Comparison of ENCODE assay signal across 9 cellular contexts in the genomic region with DNA sequence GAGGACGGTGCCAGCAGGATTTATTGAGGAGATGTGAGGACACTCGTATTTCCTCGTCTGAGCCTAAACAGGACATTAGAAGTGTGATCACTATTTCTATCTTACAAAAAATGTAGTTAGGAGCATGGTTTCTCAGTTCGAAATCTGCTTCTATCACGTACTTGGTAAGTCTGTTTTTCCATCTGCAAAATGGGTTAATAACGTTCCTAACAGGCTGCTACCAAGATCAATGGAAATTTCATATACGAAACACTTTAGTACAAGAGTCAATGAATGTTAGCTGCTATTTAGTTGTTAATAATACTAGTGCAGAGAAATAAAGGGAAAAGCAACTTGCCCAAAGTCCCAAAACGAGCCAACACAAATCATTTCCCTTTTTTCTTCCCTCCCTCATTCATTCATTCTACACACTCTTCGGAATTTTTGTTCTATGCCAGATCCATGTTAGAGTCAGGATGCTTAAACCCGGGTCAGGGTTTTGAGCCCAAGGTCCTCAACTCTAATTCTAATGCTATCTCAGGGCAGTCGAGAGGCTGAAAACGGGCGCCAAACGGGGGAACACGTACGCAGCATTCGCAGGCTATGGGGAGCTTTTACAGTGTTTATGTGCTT. TPM values are rescaled to one million over a fixed set of nuclear protein-coding genes. Genes with fewer than 3 reads are reported as not detected.
DNase-seq lines count a peak whose midpoint lies in the region; ATAC-seq and TF ChIP-seq lines count a peak whose summit lies in the region.
"Had no signal": no experiment of that assay in that cellular context is flagged by ENCODE, and none has a peak within 500 bp of the region (broad histone marks: within the 10 kb centered on the region; RNA-seq: fewer than 3 reads in every experiment).

No MANE protein-coding gene starts in this region.

- peak overlapping the region; percentile 77 for H3K4me2 ChIP-seq in SU-DHL-6 (ENCODE audit: low read depth, low read length, poor library complexity, severe bottlenecking)

- no peak overlapping the region for H3K27ac Mint-ChIP-seq in activated naive CD8-positive, alpha-beta T cell treated with anti-CD3 and anti-CD28 coated beads, Interleukin-2, amount 50 U/mL, for 24 hours
- H3K27ac Mint-ChIP-seq: activated naive CD8-positive, alpha-beta T cell had no signal

- TF ChIP-seq POLR2A in spleen (IDR thresholded peaks at IDR 0.05) = no peak

- H3K36me3 ChIP-seq in SU-DHL-6 (ENCODE audit: low read length) (no peaks in the 10 kb centered on the region; the same call in 1 of the 2 replicates), iPS DF 6.9 (ENCODE audit: control insufficient read depth, insufficient read depth, low read length) (peaks cover 16% of the 10 kb centered on the region), spleen (peaks cover 2 to 42% (median 27%) of the 10 kb centered on the region in 6 donors)

- H3K4me1 Mint-ChIP-seq in activated naive CD8-positive, alpha-beta T cell treated with anti-CD3 and anti-CD28 coated beads, Interleukin-2, amount 50 U/mL, for 24 hours = peaks cover 31% of the 10 kb centered on the region

- peak overlapping the region; percentile 61 for H2AFZ ChIP-seq in SU-DHL-6 (ENCODE audit: low read depth, low read length, severe bottlenecking)

- H3K79me2 ChIP-seq in SU-DHL-6 (ENCODE audit: insufficient read depth, low read length) = peaks cover 81% of the 10 kb centered on the region

- no peaks in the 10 kb centered on the region for H3K27me3 ChIP-seq in SU-DHL-6 (ENCODE audit: low read length)
- no peaks in the 10 kb centered on the region for H3K27me3 ChIP-seq in iPS DF 6.9 (ENCODE audit: control insufficient read depth, insufficient read depth, low read length)
- H3K27me3 ChIP-seq in spleen (replicated peaks in 1 of 7) = no peaks in the 10 kb centered on the region

- H3K27ac ChIP-seq in SU-DHL-6 (ENCODE audit: low read depth, low read length) = peak overlapping the region; percentile 66
- no peak overlapping the region for H3K27ac ChIP-seq in iPS DF 6.9 (ENCODE audit: low read length)
- H3K27ac ChIP-seq in spleen = peak overlapping the region; percentile 75 to 96 (median 92)

- DNase-seq in iPS DF 6.9 (ENCODE audit: low read depth, low spot score) (no peak), spleen (no peak), NCI-H524 treated with DMSO at 0.1 percent for 48 hours (lab: John Stamatoyannopoulos, UW) (no peak), NCI-H1048 (lab: John Stamatoyannopoulos, UW) (no peak), T-helper 9 cell (no peak)
- DNase-seq in activated naive CD8-positive, alpha-beta T cell treated with anti-CD3 and anti-CD28 coated beads, Interleukin-2, amount 50 U/mL, for 24 hours = no peak

- TF ChIP-seq CTCF in SU-DHL-6 (IDR thresholded peaks at IDR 0.05; ENCODE audit: insufficient read depth, low read length, poor library complexity, severe bottlenecking) (no peak), spleen (IDR thresholded peaks at IDR 0.05 in 8 of 11, conservative IDR thresholded peaks at IDR 0.05 in 3 of 11) (no peak)

- H3K27me3 Mint-ChIP-seq in activated naive CD8-positive, alpha-beta T cell treated with anti-CD3 and anti-CD28 coated beads, Interleukin-2, amount 50 U/mL, for 24 hours = no peaks in the 10 kb centered on the region
- H3K27me3 Mint-ChIP-seq: activated naive CD8-positive, alpha-beta T cell had no signal

- H3K36me3 Mint-ChIP-seq in activated naive CD8-positive, alpha-beta T cell treated with anti-CD3 and anti-CD28 coated beads, Interleukin-2, amount 50 U/mL, for 24 hours (ENCODE audit: low read depth) = peaks cover 32% of the 10 kb centered on the region

- H3K9me2 ChIP-seq in SU-DHL-6 (replicated peaks; ENCODE audit: insufficient read depth, low read length) = no peaks in the 10 kb centered on the region

- H3K4me1 ChIP-seq in iPS DF 6.9 (ENCODE audit: control insufficient read depth, insufficient read depth, low read length) (no peaks in the 10 kb centered on the region), spleen (peaks cover 13 to 68% (median 47%) of the 10 kb centered on the region in 6 donors)

- WGBS in iPS DF 6.9 (ENCODE audit: insufficient coverage, insufficient read length) = no CpG with 5 or more reads among the region's 17 CpGs
- WGBS in spleen, 5 donors = 12 to 18% (median 15%) methylated on average over 17 of the region's 17 CpGs

- H3F3A ChIP-seq in SU-DHL-6 (ENCODE audit: insufficient read depth) = no peaks in the 10 kb centered on the region

- no peaks in the 10 kb centered on the region for H3K9me3 Mint-ChIP-seq in activated naive CD8-positive, alpha-beta T cell treated with anti-CD3 and anti-CD28 coated beads, Interleukin-2, amount 50 U/mL, for 24 hours

- H3K9me3 ChIP-seq in SU-DHL-6 (ENCODE audit: insufficient read depth, low read length) (no peaks in the 10 kb centered on the region), iPS DF 6.9 (ENCODE audit: control insufficient read depth, insufficient read depth, low read length) (no peaks in the 10 kb centered on the region), spleen (no peaks in the 10 kb centered on the region)

- peak; percentile 8 for ATAC-seq in GM21526 (IDR thresholded peaks at IDR 0.05; ENCODE audit: low FRiP score, unreplicated experiment)
- no peak for ATAC-seq in activated naive CD8-positive, alpha-beta T cell treated with anti-CD3 and anti-CD28 coated beads, Interleukin-2, amount 50 U/mL, for 24 hours

- H3K4me3 ChIP-seq in SU-DHL-6 (ENCODE audit: insufficient read depth, low read length, poor library complexity, severe bottlenecking) = peak overlapping the region; percentile 86
- peak overlapping the region; percentile 80 for H3K4me3 ChIP-seq in iPS DF 6.9 (ENCODE audit: low read length)
- peak overlapping the region; percentile 79 to 99 (median 90) for H3K4me3 ChIP-seq in spleen

- H4K20me1 ChIP-seq in SU-DHL-6 (ENCODE audit: low read depth, low read length) = no peaks in the 10 kb centered on the region

- H3K9ac ChIP-seq in SU-DHL-6 (ENCODE audit: low read length) = peak overlapping the region; percentile 92

- intact Hi-C loops in spleen (cut with DNase I; ENCODE audit: low total_unique reads) = no loop called here

- no peak overlapping the region for H3K4me3 Mint-ChIP-seq in activated naive CD8-positive, alpha-beta T cell treated with anti-CD3 and anti-CD28 coated beads, Interleukin-2, amount 50 U/mL, for 24 hours
- H3K4me3 Mint-ChIP-seq: activated naive CD8-positive, alpha-beta T cell had no signal

RNA-seq across cellular contexts. Expression of a gene that starts 0.6 kb away (rescaled TPM):
- 10 to 100 TPM; 38.8 to 53.0 (median 44.8) TPM for total RNA-seq in spleen
- polyA plus RNA-seq in spleen = 10 to 100 TPM; 21.4 to 37.5 (median 29.6) TPM

RNA-seq across cellular contexts. Expression of a gene that starts 0.9 kb away (rescaled TPM):
- total RNA-seq in spleen = 10 to 100 TPM; 16.1 to 23.7 (median 18.2) TPM
- polyA plus RNA-seq in spleen = 10 to 100 TPM; 24.1 to 31.7 (median 29.8) TPM

RNA-seq across cellular contexts. Expression of a gene that starts 56.3 kb away (rescaled TPM):
- total RNA-seq in spleen = not detected
- polyA plus RNA-seq in spleen = under 1 TPM in 1 of 3 donors, not detected in 2; 0.08 TPM
